ENCODE assay signal across 18 cellular contexts in the genomic region with DNA sequence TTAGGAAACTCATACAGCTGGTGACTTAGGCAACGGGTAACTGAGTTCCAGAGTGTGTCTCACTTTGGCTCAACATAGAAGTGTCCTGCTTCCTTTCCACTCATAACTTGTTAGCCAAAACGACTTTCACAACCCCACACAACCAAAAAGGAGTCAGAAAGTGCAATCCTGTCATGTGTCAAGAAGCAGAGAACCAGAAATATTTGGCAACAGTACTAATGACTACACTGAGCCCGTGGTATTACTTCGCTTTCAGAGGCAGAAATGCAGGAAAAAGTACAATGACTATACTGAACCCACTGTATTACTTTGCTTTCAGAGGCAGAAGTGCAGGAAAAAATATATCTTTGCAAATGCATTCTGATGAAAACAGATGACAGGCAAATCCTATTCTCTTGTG.
"Had no signal": no experiment of that assay in that cellular context is flagged by ENCODE, and none has a peak within 500 bp of the region (broad histone marks: within the 10 kb centered on the region; RNA-seq: fewer than 3 reads in every experiment).

No MANE protein-coding gene starts in this region.

- H3K27ac ChIP-seq: psoas muscle, right lobe of liver, testis, transverse colon had no signal

- H3K4me3 ChIP-seq: psoas muscle, right lobe of liver, testis, transverse colon had no signal

- H3K36me3 ChIP-seq: right lobe of liver, transverse colon had no signal

- H3K9me3 ChIP-seq: psoas muscle, right lobe of liver, testis had no signal

- H3K4me1 ChIP-seq: psoas muscle, right lobe of liver, testis, transverse colon had no signal

- ATAC-seq: effector memory CD8-positive, alpha-beta T cell; naive thymus-derived CD4-positive, alpha-beta T cell; psoas muscle; right lobe of liver; stimulated activated effector memory CD8-positive, alpha-beta T cell treated with anti-CD3 and anti-CD28 coated beads, Interleukin-12 subunit alpha, Interleukin-12 subunit beta, amount 100 ng/mL, for 72 hours; stimulated activated naive CD8-positive, alpha-beta T cell treated with anti-CD3 and anti-CD28 coated beads, Interleukin-15, Interleukin-2, amounts not matched to agents 100 U/mL and 50 U/mL, for 24 hours had no signal

- H3K27me3 ChIP-seq: right lobe of liver, testis, transverse colon had no signal

- DNase-seq: cerebellar nuclear complex; effector memory CD8-positive, alpha-beta T cell; erythroblast; foreskin melanocyte; head of caudate nucleus; hippocampal formation; kidney glomerular epithelial cell; naive thymus-derived CD4-positive, alpha-beta T cell; nephron progenitor cell; psoas muscle; retina; right lobe of liver; stimulated activated CD4-positive, alpha-beta T cell treated with anti-CD3 and anti-CD28 coated beads, Interleukin-4, amount 100 ng/mL, for 1 hour; stimulated activated CD8-positive, alpha-beta memory T cell treated with anti-CD3 and anti-CD28 coated beads, Interleukin-4, amount 100 ng/mL, for 48 hours; stimulated activated naive CD8-positive, alpha-beta T cell treated with anti-CD3 and anti-CD28 coated beads, Interleukin-15, Interleukin-2, amounts not matched to agents 100 U/mL and 50 U/mL, for 24 hours; testis; transverse colon had no signal
